Comparison of ENCODE assay signal across 8 cellular contexts in genomic region chr15:101250931-101251829, GRCh38. TPM values are rescaled to one million over a fixed set of nuclear protein-coding genes. Genes with fewer than 3 reads are reported as not detected.
A peak's percentile ranks its signal among the peaks of the same experiment; 100 is the strongest.
DNase-seq lines count a peak whose midpoint lies in the region; ATAC-seq, FAIRE-seq and TF ChIP-seq lines count a peak whose summit lies in the region.

No MANE protein-coding gene starts in this region.

- peak overlapping the region; percentile 77 for H2AFZ ChIP-seq in GM12878 (ENCODE audit: control insufficient read depth, low read depth, low read length)

- TF ChIP-seq EP300 in GM12878 (IDR thresholded peaks at IDR 0.05; ENCODE audit: borderline replicate concordance in 1 of 2, control insufficient read depth in 1 of 2, low read depth in 2 of 2, low read length in 2 of 2): no peak

- POLR2A ChIA-PET in Panc1 (lab: Charles Lee) (interaction anchor here (0.6 to 0.7 kb wide), 2 partner anchors 10 to 218 kb away, joined by 3 to 4 read pairs; no protein-coding TSS in a partner anchor), GM12878 (lab: Charles Lee) (interaction anchor here (0.7 to 1.7 kb wide), 10 partner anchors 8 to 626 kb away, joined by 3 to 10 read pairs (median 6); partner anchors contain the start of gene SNRPA1)

- H4K20me1 ChIP-seq in GM12878 (ENCODE audit: control insufficient read depth, insufficient read depth): no peaks in the 10 kb centered on the region

- H3K27ac ChIP-seq in Panc1 (ENCODE audit: low read length) (peak overlapping the region; percentile 91), GM12878 (ENCODE audit: control insufficient read depth, insufficient read depth) (peak overlapping the region; percentile 43)

- H3K9ac ChIP-seq in GM12878 (ENCODE audit: control insufficient read depth, insufficient read depth, low read length): peak overlapping the region; percentile 69

- BruUV-seq in Panc1 (replicated peaks; lab: Mats Ljungman, UMichigan) (no TSS peak), GM12878 (replicated peaks; lab: Mats Ljungman, UMichigan) (no TSS peak)

- no peak for TF ChIP-seq POLR2A in GM12878 (IDR thresholded peaks at IDR 0.05; ENCODE audit: low read depth, low read length)

- no peak for FAIRE-seq in GM12878 (lab: Jason Lieb, UNC)

- no peak for TF ChIP-seq RAD21 in GM12878 (IDR thresholded peaks at IDR 0.05; ENCODE audit: insufficient read depth, low read depth, low read length)

- H3K27me3 ChIP-seq in Panc1 (ENCODE audit: control insufficient read depth, insufficient read depth, low read length) (no peaks in the 10 kb centered on the region), GM12878 (replicated peaks in 1 of 2; ENCODE audit: control insufficient read depth in 2 of 2, insufficient read depth in 2 of 2, low read length in 1 of 2) (no peaks in the 10 kb centered on the region)

- H3K4me3 ChIP-seq in Panc1 (ENCODE audit: low read depth in 2 of 2, low read length in 2 of 2) (peak overlapping the region; percentile 87 to 93), GM12878 (peak overlapping the region; percentile 91)

- ATAC-seq in GM18867 (IDR thresholded peaks at IDR 0.05; ENCODE audit: unreplicated experiment): peak; percentile 43
- peak; percentile 19 for ATAC-seq in HG03095 (IDR thresholded peaks at IDR 0.05; ENCODE audit: unreplicated experiment)
- peak; percentile 64 for ATAC-seq in Panc1
- ATAC-seq in GM12878: peak; percentile 44

- SMC1A ChIA-PET in GM12878 (lab: Charles Lee; ENCODE audit: uncharacterized antibody, unreplicated experiment): interaction anchor here (1.1 to 3.2 kb wide), 7 partner anchors 9 to 163 kb away, joined by 3 to 23 read pairs (median 6); no protein-coding TSS in a partner anchor

- peak overlapping the region; percentile 86 for H3K4me2 ChIP-seq in GM12878 (ENCODE audit: control insufficient read depth, insufficient read depth)

- CTCF ChIA-PET in Panc1 (lab: Charles Lee) (no interaction called here), GM12878 (lab: Yijun Ruan, JAX) (interaction anchor here (0.8 to 2.2 kb wide), 13 partner anchors 9 to 235 kb away, joined by 3 to 14 read pairs (median 3); no protein-coding TSS in a partner anchor)

- DNase-seq in AG20443 (ENCODE audit: low spot score) (peak; percentile 69), Panc1 (ENCODE audit: low read depth, low spot score) (no peak), GM12878 (ENCODE audit: low read depth, low spot score) (no peak), iPS-NIHi11 (ENCODE audit: low spot score) (peak; percentile 80), middle frontal gyrus (ENCODE audit: extremely low spot score, low spot score) (no peak)
- peak; percentile 10 for DNase-seq in stimulated activated CD8-positive, alpha-beta memory T cell treated with anti-CD3 and anti-CD28 coated beads, Interleukin-12 subunit alpha, Interleukin-12 subunit beta, amount 100 ng/mL, for 4 hours (ENCODE audit: low read depth)

- TF ChIP-seq CTCF in Panc1 (IDR thresholded peaks at IDR 0.05) (no peak), GM12878 (IDR thresholded peaks at IDR 0.05 in 2 of 3, conservative IDR thresholded peaks at IDR 0.05 in 1 of 3; ENCODE audit: control insufficient read depth in 2 of 3, extremely low read depth in 1 of 3, insufficient read depth in 1 of 3, low read depth in 3 of 3, low read length in 3 of 3) (no peak)

- RAD21 ChIA-PET in GM12878 (lab: Charles Lee; ENCODE audit: unreplicated experiment): interaction anchor here (0.8 to 2.4 kb wide), 25 partner anchors 7 to 329 kb away, joined by 3 to 19 read pairs (median 4); no protein-coding TSS in a partner anchor

- H3K9me3 ChIP-seq in Panc1 (ENCODE audit: control insufficient read depth, insufficient read depth, low read depth, low read length) (no peaks in the 10 kb centered on the region), GM12878 (replicated peaks; ENCODE audit: control insufficient read depth, insufficient read depth, low read length) (no peaks in the 10 kb centered on the region)

- intact Hi-C loops in Panc1 (cut with micrococcal nuclease; ENCODE audit: unreplicated experiment) (loop anchor here (10.0 kb wide), 1 partner anchor 336 kb away; the partner anchor contains the start of gene LRRK1), GM12878 (cut with micrococcal nuclease; ENCODE audit: unreplicated experiment) (loop anchor here (2.0 kb wide), 2 partner anchors 62 to 124 kb away; no protein-coding TSS in a partner anchor)

- in situ Hi-C loops in Panc1 (cut with HindIII; ENCODE audit: low pct_unique_long_range_greater_than_20kb, low sequenced_read_pairs) (no loop called here), GM12878 (cut with MboI) (no loop called here)

- WGBS in GM12878 (ENCODE audit: insufficient coverage, insufficient replicate concordance, low lambda C conversion rate, missing lambda C conversion rate): under 1% methylated on average over 63 of the region's 149 CpGs

- H3K36me3 ChIP-seq in Panc1 (ENCODE audit: control insufficient read depth, insufficient read depth, low read length) (peaks cover 4% of the 10 kb centered on the region; the same call in 1 of the 2 replicates), GM12878 (ENCODE audit: control insufficient read depth in 2 of 2, insufficient read depth in 2 of 2, low read length in 1 of 2) (no peaks in the 10 kb centered on the region)

- H3K4me1 ChIP-seq in Panc1 (ENCODE audit: control insufficient read depth, insufficient read depth, low read length) (peaks cover 50% of the 10 kb centered on the region), GM12878 (ENCODE audit: control insufficient read depth, insufficient read depth, low read length) (peaks cover 3% of the 10 kb centered on the region)

- peaks cover 47% of the 10 kb centered on the region for H3K79me2 ChIP-seq in GM12878 (ENCODE audit: control insufficient read depth, insufficient read depth, low read length)

TF ChIP-seq in GM12878, 131 proteins besides CTCF, POLR2A, EP300 and RAD21 (continues in another document):
- TF ChIP-seq ZSCAN29 (IDR thresholded peaks at IDR 0.05): 0 out of 2 replicates have a peak, but pooled peaks have one; percentile 52
- no peak for TF ChIP-seq ETV6 (conservative IDR thresholded peaks at IDR 0.05 in 1 of 2, IDR thresholded peaks at IDR 0.05 in 1 of 2; ENCODE audit: borderline replicate concordance in 1 of 2, low read depth in 1 of 2)

RNA-seq across cellular contexts. Expression of gene CHSY1, which starts 0.7 kb away (rescaled TPM):
- 50.8 TPM for total RNA-seq in Panc1 (2021; ENCODE audit: unreplicated experiment)
- 21.5 TPM for polyA plus RNA-seq in Panc1 (2012; ENCODE audit: insufficient read length)
- 82.5 and 96.0 TPM in 2 replicates for total RNA-seq in GM12878 (2013; cell fraction: nucleolus; rRNA removed)
- 9.8 and 11.1 TPM in 2 replicates for total RNA-seq in GM12878 (2014; rRNA removed)
- 14.2 and 14.7 TPM in 2 replicates for total RNA-seq in GM12878 (2014; rRNA removed; fragmentation: Illumina TruSeq; extraction: Trizol)
- total RNA-seq in GM12878 (2021): 17.5 and 17.8 TPM in 2 replicates
- polyA plus RNA-seq in GM12878 (2011; ENCODE audit: low read depth): 7.5 TPM
- polyA plus RNA-seq in GM12878 (2011; rRNA removed): 31.2 and 41.1 TPM in 2 replicates
- polyA plus RNA-seq in GM12878 (2011; cell fraction: cytosol; rRNA removed): 17.9 and 23.9 TPM in 2 replicates
- polyA plus RNA-seq in GM12878 (2011; cell fraction: nucleus; rRNA removed): 19.2 and 19.8 TPM in 2 replicates
- polyA plus RNA-seq in GM12878 (2012): 7.4 and 12.5 TPM in 2 replicates
- 16.1 and 18.9 TPM in 2 replicates for polyA plus RNA-seq in GM12878 (2014; fragmentation: Illumina TruSeq; extraction: Trizol)
- polyA plus RNA-seq in GM12878 (2014; fragmentation: Nextera tagmentation; extraction: Ambion mirVana): 10 to 100 TPM in 1 of 2 experiments, 1 to 10 TPM in 1; 5.1 to 10.0 TPM
- polyA plus RNA-seq in GM12878 (2014; rRNA removed): 10.8 and 11.0 TPM in 2 replicates
- polyA plus RNA-seq in GM12878 (2016; fragmentation: Nextera tagmentation; extraction: Ambion mirVana): 1 to 10 TPM; 1.4 to 1.8 TPM
- polyA minus RNA-seq in GM12878 (2011; rRNA and poly(A)+ RNA removed): 36.3 and 39.7 TPM in 2 replicates
- 14.3 and 16.0 TPM in 2 replicates for polyA minus RNA-seq in GM12878 (2011; cell fraction: cytosol; rRNA and poly(A)+ RNA removed)
- 13.2 and 20.8 TPM in 2 replicates for polyA minus RNA-seq in GM12878 (2011; cell fraction: nucleus; rRNA and poly(A)+ RNA removed)

RNA-seq across cellular contexts. Expression of gene SELENOS, which starts 26.1 kb away (rescaled TPM):
- total RNA-seq in Panc1 (2021; ENCODE audit: unreplicated experiment): 74.9 TPM
- 55.4 TPM for polyA plus RNA-seq in Panc1 (2012; ENCODE audit: insufficient read length)
- total RNA-seq in GM12878 (2013; cell fraction: nucleolus; rRNA removed): 50.5 and 66.2 TPM in 2 replicates
- total RNA-seq in GM12878 (2014; rRNA removed): 30.7 and 36.4 TPM in 2 replicates
- 35.7 and 37.8 TPM in 2 replicates for total RNA-seq in GM12878 (2014; rRNA removed; fragmentation: Illumina TruSeq; extraction: Trizol)
- total RNA-seq in GM12878 (2021): 29.0 and 33.4 TPM in 2 replicates
- polyA plus RNA-seq in GM12878 (2011; ENCODE audit: low read depth): 37.2 TPM
- polyA plus RNA-seq in GM12878 (2011; rRNA removed): 62.9 and 73.8 TPM in 2 replicates
- 43.7 and 45.0 TPM in 2 replicates for polyA plus RNA-seq in GM12878 (2011; cell fraction: cytosol; rRNA removed)
- polyA plus RNA-seq in GM12878 (2011; cell fraction: nucleus; rRNA removed): 30.2 and 33.3 TPM in 2 replicates
- 42.4 and 44.3 TPM in 2 replicates for polyA plus RNA-seq in GM12878 (2012)
- polyA plus RNA-seq in GM12878 (2014; fragmentation: Illumina TruSeq; extraction: Trizol): 34.9 and 35.8 TPM in 2 replicates
- polyA plus RNA-seq in GM12878 (2014; fragmentation: Nextera tagmentation; extraction: Ambion mirVana): 10 to 100 TPM; 25.8 to 36.7 TPM
- 39.4 and 48.7 TPM in 2 replicates for polyA plus RNA-seq in GM12878 (2014; rRNA removed)
- 10 to 100 TPM; 87.9 to 90.1 TPM for polyA plus RNA-seq in GM12878 (2016; fragmentation: Nextera tagmentation; extraction: Ambion mirVana)
- 27.9 and 31.7 TPM in 2 replicates for polyA minus RNA-seq in GM12878 (2011; rRNA and poly(A)+ RNA removed)
- 7.9 and 8.7 TPM in 2 replicates for polyA minus RNA-seq in GM12878 (2011; cell fraction: cytosol; rRNA and poly(A)+ RNA removed)
- polyA minus RNA-seq in GM12878 (2011; cell fraction: nucleus; rRNA and poly(A)+ RNA removed): 25.0 and 38.4 TPM in 2 replicates

RNA-seq across cellular contexts. Expression of gene SNRPA1, which starts 43.9 kb away (rescaled TPM):
- total RNA-seq in Panc1 (2021; ENCODE audit: unreplicated experiment): 98.0 TPM
- 134 TPM for polyA plus RNA-seq in Panc1 (2012; ENCODE audit: insufficient read length)
- total RNA-seq in GM12878 (2013; cell fraction: nucleolus; rRNA removed): 112 TPM in 2 replicates
- total RNA-seq in GM12878 (2014; rRNA removed): 88.4 and 95.1 TPM in 2 replicates
- total RNA-seq in GM12878 (2014; rRNA removed; fragmentation: Illumina TruSeq; extraction: Trizol): 54.3 and 59.9 TPM in 2 replicates
- total RNA-seq in GM12878 (2021): 117 and 126 TPM in 2 replicates
- 149 TPM for polyA plus RNA-seq in GM12878 (2011; ENCODE audit: low read depth)
- polyA plus RNA-seq in GM12878 (2011; rRNA removed): 267 and 344 TPM in 2 replicates
- polyA plus RNA-seq in GM12878 (2011; cell fraction: cytosol; rRNA removed): 146 and 176 TPM in 2 replicates
- polyA plus RNA-seq in GM12878 (2011; cell fraction: nucleus; rRNA removed): 172 and 183 TPM in 2 replicates
- polyA plus RNA-seq in GM12878 (2012): 111 and 176 TPM in 2 replicates
- 138 and 154 TPM in 2 replicates for polyA plus RNA-seq in GM12878 (2014; fragmentation: Illumina TruSeq; extraction: Trizol)
- 100 to 1,000 TPM; 174 to 238 TPM for polyA plus RNA-seq in GM12878 (2014; fragmentation: Nextera tagmentation; extraction: Ambion mirVana)
- polyA plus RNA-seq in GM12878 (2014; rRNA removed): 123 and 149 TPM in 2 replicates
- 100 to 1,000 TPM; 240 to 258 TPM for polyA plus RNA-seq in GM12878 (2016; fragmentation: Nextera tagmentation; extraction: Ambion mirVana)
- 55.1 and 81.8 TPM in 2 replicates for polyA minus RNA-seq in GM12878 (2011; rRNA and poly(A)+ RNA removed)
- 42.9 and 46.5 TPM in 2 replicates for polyA minus RNA-seq in GM12878 (2011; cell fraction: cytosol; rRNA and poly(A)+ RNA removed)
- polyA minus RNA-seq in GM12878 (2011; cell fraction: nucleus; rRNA and poly(A)+ RNA removed): 27.8 and 38.6 TPM in 2 replicates

Comparison
In these comparisons a context has a peak if more than half of its experiments do, and no peak if none do; other contexts are left out.
1. DNase-seq: peak in AG20443 (single experiment), iPS-NIHi11 (single experiment) and stimulated activated CD8-positive, alpha-beta memory T cell treated with anti-CD3 and anti-CD28 coated beads, Interleukin-12 subunit alpha, Interleukin-12 subunit beta, amount 100 ng/mL, for 4 hours (single experiment); none in Panc1 (single experiment), GM12878 (single experiment) and middle frontal gyrus (single experiment).
2. Peak in every context shown above with its lines, with median percentiles within 50 percentile points of each other: ATAC-seq.